Comparison of ENCODE assay signal across 12 cellular contexts in genomic region chr3:194870394-194871110, GRCh38.
A peak's percentile ranks its signal among the peaks of the same experiment; 100 is the strongest.
DNase-seq lines count a peak whose midpoint lies in the region; ATAC-seq and TF ChIP-seq lines count a peak whose summit lies in the region.
"Had no signal": no experiment of that assay in that cellular context is flagged by ENCODE, and none has a peak within 500 bp of the region (broad histone marks: within the 10 kb centered on the region; RNA-seq: fewer than 3 reads in every experiment).

No MANE protein-coding gene starts in this region.

- H3K27ac ChIP-seq in hepatocyte (peak overlapping the region; percentile 88), stomach (peak overlapping the region in 4 of 5 donors; percentile 63 to 80 (median 68)), ovary (no peak overlapping the region)

- H3K36me3 ChIP-seq in hepatocyte (replicated peaks; ENCODE audit: insufficient read depth, low read depth) (no peaks in the 10 kb centered on the region), stomach (no peaks in the 10 kb centered on the region), ovary (no peaks in the 10 kb centered on the region), HAP-1 (replicated peaks) (no peaks in the 10 kb centered on the region)

- TF ChIP-seq CTCF in astrocyte of the spinal cord (IDR thresholded peaks at IDR 0.05; ENCODE audit: low read depth, low read length) (no peak), hepatocyte (IDR thresholded peaks at IDR 0.05; ENCODE audit: poor library complexity) (no peak), stomach (IDR thresholded peaks at IDR 0.05) (no peak), ovary (IDR thresholded peaks at IDR 0.05) (no peak)

- H2AFZ ChIP-seq in hepatocyte, result no peak overlapping the region

- no peak overlapping the region for H3K4me3 Mint-ChIP-seq in stimulated activated effector memory CD8-positive, alpha-beta T cell treated with anti-CD3 and anti-CD28 coated beads, Interleukin-12 subunit alpha, Interleukin-12 subunit beta, amount 100 ng/mL, for 72 hours
- H3K4me3 Mint-ChIP-seq: activated CD4-positive, alpha-beta T cell treated with anti-CD3 and anti-CD28 coated beads for 36 hours; activated naive CD8-positive, alpha-beta T cell treated with anti-CD3 and anti-CD28 coated beads for 36 hours; neural crest cell had no signal

- no peaks in the 10 kb centered on the region for H3K36me3 Mint-ChIP-seq in stimulated activated effector memory CD8-positive, alpha-beta T cell treated with anti-CD3 and anti-CD28 coated beads, Interleukin-12 subunit alpha, Interleukin-12 subunit beta, amount 100 ng/mL, for 72 hours
- H3K36me3 Mint-ChIP-seq: activated naive CD8-positive, alpha-beta T cell treated with anti-CD3 and anti-CD28 coated beads for 36 hours had no signal

- H3K79me2 ChIP-seq in hepatocyte, result no peaks in the 10 kb centered on the region

- in situ Hi-C loops in astrocyte of the spinal cord (cut with HindIII; ENCODE audit: low sequenced_read_pairs) (no loop called here), HAP-1 (cut with MboI; ENCODE audit: low sequenced_read_pairs) (no loop called here)

- H3K4me3 ChIP-seq in astrocyte of the spinal cord (ENCODE audit: low read depth, low read length) (no peak overlapping the region), hepatocyte (no peak overlapping the region), stomach (no peak overlapping the region), ovary (no peak overlapping the region), HAP-1 (no peak overlapping the region)

- H3K4me1 ChIP-seq in hepatocyte (ENCODE audit: insufficient read depth), result peaks cover 37% of the 10 kb centered on the region
- H3K4me1 ChIP-seq in stomach, result peaks cover 22 to 52% (median 35%) of the 10 kb centered on the region in 4 donors
- H3K4me1 ChIP-seq in ovary (ENCODE audit: insufficient read depth), result peaks cover 11% of the 10 kb centered on the region
- H3K4me1 ChIP-seq in HAP-1, result peaks cover 3% of the 10 kb centered on the region; the same call in 1 of the 2 replicates

- H3K4me2 ChIP-seq in hepatocyte, result peak overlapping the region; percentile 34

- peak; percentile 25 for DNase-seq in LHCN-M2 (ENCODE audit: low read depth)
- DNase-seq in astrocyte of the spinal cord (ENCODE audit: low read depth, low spot score), result peak; percentile 47
- peak; percentile 76 for DNase-seq in hepatocyte (ENCODE audit: low spot score)
- DNase-seq in stomach, result no peak
- no peak for DNase-seq in ovary
- no peak for DNase-seq in HAP-1 (ENCODE audit: low spot score in 2 of 2)
- DNase-seq in effector CD4-positive, alpha-beta T cell, result no peak
- no peak for DNase-seq in stimulated activated effector memory CD8-positive, alpha-beta T cell treated with anti-CD3 and anti-CD28 coated beads, Interleukin-12 subunit alpha, Interleukin-12 subunit beta, amount 100 ng/mL, for 72 hours (ENCODE audit: low spot score in 2 of 2)
- DNase-seq: activated CD4-positive, alpha-beta T cell treated with anti-CD3 and anti-CD28 coated beads for 36 hours; activated naive CD8-positive, alpha-beta T cell treated with anti-CD3 and anti-CD28 coated beads for 36 hours; MM.1S had no signal

- no peak for ATAC-seq in stimulated activated effector memory CD8-positive, alpha-beta T cell treated with anti-CD3 and anti-CD28 coated beads, Interleukin-12 subunit alpha, Interleukin-12 subunit beta, amount 100 ng/mL, for 72 hours
- ATAC-seq: activated CD4-positive, alpha-beta T cell treated with anti-CD3 and anti-CD28 coated beads for 36 hours had no signal

- H3K27ac Mint-ChIP-seq in stimulated activated effector memory CD8-positive, alpha-beta T cell treated with anti-CD3 and anti-CD28 coated beads, Interleukin-12 subunit alpha, Interleukin-12 subunit beta, amount 100 ng/mL, for 72 hours, result no peak overlapping the region
- H3K27ac Mint-ChIP-seq: activated CD4-positive, alpha-beta T cell treated with anti-CD3 and anti-CD28 coated beads for 36 hours; activated naive CD8-positive, alpha-beta T cell treated with anti-CD3 and anti-CD28 coated beads for 36 hours had no signal

- intact Hi-C loops in stomach (cut with DNase I; ENCODE audit: low total_unique reads), result no loop called here
- intact Hi-C loops in ovary (cut with DNase I), result no loop called here

- no peaks in the 10 kb centered on the region for H3K9me3 Mint-ChIP-seq in stimulated activated effector memory CD8-positive, alpha-beta T cell treated with anti-CD3 and anti-CD28 coated beads, Interleukin-12 subunit alpha, Interleukin-12 subunit beta, amount 100 ng/mL, for 72 hours
- H3K9me3 Mint-ChIP-seq: activated naive CD8-positive, alpha-beta T cell treated with anti-CD3 and anti-CD28 coated beads for 36 hours; neural crest cell had no signal

- no peaks in the 10 kb centered on the region for H3K9me3 ChIP-seq in hepatocyte (ENCODE audit: low read depth)
- H3K9me3 ChIP-seq in stomach, result no peaks in the 10 kb centered on the region
- H3K9me3 ChIP-seq in ovary, result no peaks in the 10 kb centered on the region
- H3K9me3 ChIP-seq in HAP-1, result no peaks in the 10 kb centered on the region

- no peak for TF ChIP-seq EP300 in stomach (IDR thresholded peaks at IDR 0.05)
- no peak for TF ChIP-seq EP300 in ovary (IDR thresholded peaks at IDR 0.05)

- H3K27me3 ChIP-seq in hepatocyte (no peaks in the 10 kb centered on the region), stomach (no peaks in the 10 kb centered on the region), ovary (no peaks in the 10 kb centered on the region), HAP-1 (ENCODE audit: low read depth) (peaks cover 8% of the 10 kb centered on the region; the same call in 1 of the 2 replicates)

- H4K20me1 ChIP-seq in hepatocyte (ENCODE audit: insufficient read depth, poor library complexity, severe bottlenecking), result no peaks in the 10 kb centered on the region

- no peaks in the 10 kb centered on the region for H3K4me1 Mint-ChIP-seq in stimulated activated effector memory CD8-positive, alpha-beta T cell treated with anti-CD3 and anti-CD28 coated beads, Interleukin-12 subunit alpha, Interleukin-12 subunit beta, amount 100 ng/mL, for 72 hours
- H3K4me1 Mint-ChIP-seq: activated CD4-positive, alpha-beta T cell treated with anti-CD3 and anti-CD28 coated beads for 36 hours; activated naive CD8-positive, alpha-beta T cell treated with anti-CD3 and anti-CD28 coated beads for 36 hours had no signal

- 64% methylated on average over 13 of the region's 13 CpGs for whole genome bisulfite sequencing in hepatocyte (ENCODE audit: low lambda C conversion rate, missing lambda C conversion rate)
- WGBS in stomach, 5 donors, result 69 to 81% (median 72%) methylated on average over 13 of the region's 13 CpGs
- 68 to 73% (median 70%) methylated on average over 13 of the region's 13 CpGs for WGBS in ovary, 3 donors

- H3K9me2 ChIP-seq in hepatocyte (replicated peaks; ENCODE audit: insufficient read depth), result no peaks in the 10 kb centered on the region

- TF ChIP-seq POLR2A in stomach (IDR thresholded peaks at IDR 0.05) (no peak), ovary (IDR thresholded peaks at IDR 0.05) (no peak)

Comparison
In these comparisons a context has a peak if more than half of its experiments do, and no peak if none do; other contexts are left out.
1. DNase-seq: peak in LHCN-M2 (single experiment), astrocyte of the spinal cord (single experiment) and hepatocyte (single experiment); none in stomach (single experiment), ovary (0 of 5), HAP-1 (0 of 2), effector CD4-positive, alpha-beta T cell (single experiment) and stimulated activated effector memory CD8-positive, alpha-beta T cell treated with anti-CD3 and anti-CD28 coated beads, Interleukin-12 subunit alpha, Interleukin-12 subunit beta, amount 100 ng/mL, for 72 hours (0 of 2).
2. H3K27ac ChIP-seq: peak in hepatocyte (single experiment) and stomach (4 of 5); none in ovary (0 of 2).